ENCODE assay signal across 1 cellular context in the genomic region with DNA sequence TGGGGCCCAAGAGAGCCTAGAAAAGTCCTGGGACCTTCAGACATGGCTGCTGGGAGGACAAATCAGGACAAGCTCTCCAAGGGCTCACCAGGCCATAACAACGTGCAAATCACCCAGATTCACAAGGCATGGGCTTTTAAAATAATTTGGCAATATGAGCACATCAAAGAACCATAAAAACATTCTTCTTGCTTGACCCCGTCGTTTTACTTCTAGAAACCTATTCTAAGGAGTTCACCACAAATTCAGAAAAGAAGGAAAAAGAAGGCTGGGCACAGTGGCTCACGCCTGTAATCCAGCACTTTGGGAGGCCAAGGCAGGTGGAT.
TF ChIP-seq lines count a peak whose summit lies in the region.

No MANE protein-coding gene starts in this region.

TF ChIP-seq in HepG2, 621 proteins besides CTCF, POLR2A, EP300 and RAD21 (continued from another document):
- TF ChIP-seq HOXA3 (CRISPR knock-in tag; IDR thresholded peaks at IDR 0.05) (no peak), SP5 (CRISPR knock-in tag; IDR thresholded peaks at IDR 0.05; ENCODE audit: borderline replicate concordance, low read depth) (no peak), SOX6 (IDR thresholded peaks at IDR 0.05) (no peak), SOX6 (CRISPR knock-in tag; IDR thresholded peaks at IDR 0.05) (0 out of 2 replicates have a peak, but pooled peaks have one; percentile 14), ZEB1 (IDR thresholded peaks at IDR 0.05; ENCODE audit: insufficient replicate concordance, low read depth) (peak; percentile 16)
- TF ChIP-seq, protein P1, sequence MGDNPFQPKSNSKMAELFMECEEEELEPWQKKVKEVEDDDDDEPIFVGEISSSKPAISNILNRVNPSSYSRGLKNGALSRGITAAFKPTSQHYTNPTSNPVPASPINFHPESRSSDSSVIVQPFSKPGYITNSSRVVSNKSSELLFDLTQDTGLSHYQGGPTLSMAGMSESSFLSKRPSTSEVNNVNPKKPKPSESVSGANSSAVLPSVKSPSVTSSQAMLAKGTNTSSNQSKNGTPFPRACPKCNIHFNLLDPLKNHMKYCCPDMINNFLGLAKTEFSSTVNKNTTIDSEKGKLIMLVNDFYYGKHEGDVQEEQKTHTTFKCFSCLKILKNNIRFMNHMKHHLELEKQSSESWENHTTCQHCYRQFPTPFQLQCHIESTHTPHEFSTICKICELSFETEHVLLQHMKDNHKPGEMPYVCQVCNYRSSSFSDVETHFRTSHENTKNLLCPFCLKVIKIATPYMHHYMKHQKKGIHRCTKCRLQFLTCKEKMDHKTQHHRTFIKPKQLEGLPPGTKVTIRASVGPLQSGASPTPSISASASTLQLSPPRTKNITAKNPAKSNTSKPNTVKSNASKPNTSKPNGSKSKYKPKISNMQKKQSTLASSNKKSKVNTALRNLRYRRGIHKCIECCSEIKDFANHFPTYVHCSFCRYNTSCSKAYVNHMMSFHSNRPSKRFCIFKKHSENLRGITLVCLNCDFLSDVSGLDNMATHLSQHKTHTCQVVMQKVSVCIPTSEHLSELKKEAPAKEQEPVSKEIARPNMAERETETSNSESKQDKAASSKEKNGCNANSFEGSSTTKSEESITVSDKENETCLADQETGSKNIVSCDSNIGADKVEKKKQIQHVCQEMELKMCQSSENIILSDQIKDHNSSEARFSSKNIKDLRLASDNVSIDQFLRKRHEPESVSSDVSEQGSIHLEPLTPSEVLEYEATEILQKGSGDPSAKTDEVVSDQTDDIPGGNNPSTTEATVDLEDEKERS (CRISPR knock-in tag; IDR thresholded peaks at IDR 0.05), result 0 out of 2 replicates have a peak, but pooled peaks have one; percentile 11
